ENCODE assay signal across 13 cellular contexts in genomic region chr11:122758974-122759373, GRCh38.
A peak's percentile ranks its signal among the peaks of the same experiment; 100 is the strongest.
DNase-seq lines count a peak whose midpoint lies in the region; ATAC-seq and TF ChIP-seq lines count a peak whose summit lies in the region.
"Had no signal": no experiment of that assay in that cellular context is flagged by ENCODE, and none has a peak within 500 bp of the region (broad histone marks: within the 10 kb centered on the region; RNA-seq: fewer than 3 reads in every experiment).

No MANE protein-coding gene starts in this region.

- no peaks in the 10 kb centered on the region for H3K27me3 ChIP-seq in Loucy (ENCODE audit: insufficient read depth, low read length, poor library complexity, severe bottlenecking)

- H2AFZ ChIP-seq in Loucy (ENCODE audit: low read length), result no peak overlapping the region

- no peaks in the 10 kb centered on the region for H3K27me3 Mint-ChIP-seq in activated CD8-positive, alpha-beta T cell treated with anti-CD3 and anti-CD28 coated beads, Interleukin-2, amount 10 ng/mL, durations not matched to agents 7 days and 5 days (ENCODE audit: low read depth)
- H3K27me3 Mint-ChIP-seq: activated B cell treated with CpG ODN at 0.5 μM for 24 hours had no signal

- H3K4me3 Mint-ChIP-seq in activated CD8-positive, alpha-beta T cell treated with anti-CD3 and anti-CD28 coated beads, Interleukin-2, amount 10 ng/mL, durations not matched to agents 7 days and 5 days, result no peak overlapping the region
- H3K4me3 Mint-ChIP-seq: activated B cell treated with CpG ODN at 0.5 μM for 24 hours had no signal

- H3K4me1 ChIP-seq in Loucy (ENCODE audit: insufficient read depth, low read length, poor library complexity, severe bottlenecking), result peaks cover 61% of the 10 kb centered on the region

- H3K79me2 ChIP-seq in Loucy (ENCODE audit: insufficient read depth, low read length), result peaks cover 93% of the 10 kb centered on the region

- CTCF ChIA-PET in activated CD8-positive, alpha-beta T cell treated with anti-CD3 and anti-CD28 coated beads, Interleukin-2, amount 10 ng/mL, durations not matched to agents 7 days and 5 days (lab: Charles Lee), result interaction anchor here (0.7 to 10.5 kb wide), 12 partner anchors 9 to 262 kb away, joined by 3 to 441 read pairs (median 6); partner anchors contain the start of gene UBASH3B

- DNase-seq in G401 (ENCODE audit: low spot score) (peak; percentile 71), lung microvascular endothelial cell (ENCODE audit: low read depth in 2 of 2) (peak; percentile 50 to 79), T-helper 1 cell (no peak), superior temporal gyrus (ENCODE audit: extremely low spot score) (no peak)
- no peak for DNase-seq in activated CD8-positive, alpha-beta T cell treated with anti-CD3 and anti-CD28 coated beads, Interleukin-2, amount 10 ng/mL, durations not matched to agents 7 days and 5 days
- DNase-seq: activated B cell treated with CpG ODN at 0.5 μM for 24 hours, activated gamma-delta T cell treated with Interleukin-2 at 50 U/mL for 16 hours, cortex of kidney, islet precursor cell, NCI-H510A treated with DMSO at 0.1 percent for 48 hours had no signal

- POLR2A ChIA-PET in activated CD8-positive, alpha-beta T cell treated with anti-CD3 and anti-CD28 coated beads, Interleukin-2, amount 10 ng/mL, durations not matched to agents 7 days and 5 days (lab: Charles Lee), result interaction anchor here (0.9 to 1.2 kb wide), 4 partner anchors 11 to 110 kb away, joined by 3 to 4 read pairs (median 3); no protein-coding TSS in a partner anchor

- no peaks in the 10 kb centered on the region for H3K9me3 Mint-ChIP-seq in activated CD8-positive, alpha-beta T cell treated with anti-CD3 and anti-CD28 coated beads, Interleukin-2, amount 10 ng/mL, durations not matched to agents 7 days and 5 days (ENCODE audit: insufficient read depth)
- H3K9me3 Mint-ChIP-seq: activated B cell treated with CpG ODN at 0.5 μM for 24 hours had no signal

- H3K4me2 ChIP-seq in Loucy (ENCODE audit: low read depth, low read length, poor library complexity, severe bottlenecking), result peak overlapping the region; percentile 63

- peak overlapping the region; percentile 71 for H3K27ac Mint-ChIP-seq in activated CD8-positive, alpha-beta T cell treated with anti-CD3 and anti-CD28 coated beads, Interleukin-2, amount 10 ng/mL, durations not matched to agents 7 days and 5 days
- H3K27ac Mint-ChIP-seq: activated B cell treated with CpG ODN at 0.5 μM for 24 hours had no signal

- H3K4me1 Mint-ChIP-seq in activated CD8-positive, alpha-beta T cell treated with anti-CD3 and anti-CD28 coated beads, Interleukin-2, amount 10 ng/mL, durations not matched to agents 7 days and 5 days (ENCODE audit: low read depth), result peaks cover 64% of the 10 kb centered on the region

- no peak for ATAC-seq in activated CD8-positive, alpha-beta T cell treated with anti-CD3 and anti-CD28 coated beads, Interleukin-2, amount 10 ng/mL, durations not matched to agents 7 days and 5 days
- no peak for ATAC-seq in HG03095 (IDR thresholded peaks at IDR 0.05; ENCODE audit: unreplicated experiment)

- H3K9me3 ChIP-seq in Loucy (ENCODE audit: insufficient read depth, low read depth, low read length), result no peaks in the 10 kb centered on the region
- H3K9me3 ChIP-seq: thoracic aorta had no signal

- peaks cover 16% of the 10 kb centered on the region for H3K36me3 Mint-ChIP-seq in activated CD8-positive, alpha-beta T cell treated with anti-CD3 and anti-CD28 coated beads, Interleukin-2, amount 10 ng/mL, durations not matched to agents 7 days and 5 days (ENCODE audit: low read depth)

- peaks cover 20% of the 10 kb centered on the region; the same call in 1 of the 2 replicates for H3K36me3 ChIP-seq in Loucy (ENCODE audit: insufficient read depth, low read length)
- H3K36me3 ChIP-seq: thoracic aorta had no signal

- no peaks in the 10 kb centered on the region for H3K9me2 ChIP-seq in Loucy (replicated peaks; ENCODE audit: low read depth, low read length)

- peak overlapping the region; percentile 38 for H3K9ac ChIP-seq in Loucy (ENCODE audit: low read depth, low read length, poor library complexity, severe bottlenecking)

- no peaks in the 10 kb centered on the region for H3F3A ChIP-seq in Loucy (ENCODE audit: low read depth)

- peaks cover 4% of the 10 kb centered on the region for H4K20me1 ChIP-seq in Loucy (ENCODE audit: insufficient read depth, low read length, poor library complexity, severe bottlenecking)

- peak overlapping the region; percentile 28 for H3K4me3 ChIP-seq in Loucy (ENCODE audit: low read length, poor library complexity, severe bottlenecking)
- H3K4me3 ChIP-seq: thoracic aorta had no signal

- no peak for TF ChIP-seq CTCF in Loucy (conservative IDR thresholded peaks at IDR 0.05; ENCODE audit: low read length)

- in situ Hi-C loops in G401 (cut with HindIII; ENCODE audit: low sequenced_read_pairs), result no loop called here

Comparison
In these comparisons a context has a peak if more than half of its experiments do, and no peak if none do; other contexts are left out.
1. DNase-seq: peak in G401 (single experiment) and lung microvascular endothelial cell (2 of 2); none in activated CD8-positive, alpha-beta T cell treated with anti-CD3 and anti-CD28 coated beads, Interleukin-2, amount 10 ng/mL, durations not matched to agents 7 days and 5 days (single experiment), T-helper 1 cell (0 of 5) and superior temporal gyrus (single experiment).